Comparison of ENCODE assay signal across 1 cellular context in the genomic region with DNA sequence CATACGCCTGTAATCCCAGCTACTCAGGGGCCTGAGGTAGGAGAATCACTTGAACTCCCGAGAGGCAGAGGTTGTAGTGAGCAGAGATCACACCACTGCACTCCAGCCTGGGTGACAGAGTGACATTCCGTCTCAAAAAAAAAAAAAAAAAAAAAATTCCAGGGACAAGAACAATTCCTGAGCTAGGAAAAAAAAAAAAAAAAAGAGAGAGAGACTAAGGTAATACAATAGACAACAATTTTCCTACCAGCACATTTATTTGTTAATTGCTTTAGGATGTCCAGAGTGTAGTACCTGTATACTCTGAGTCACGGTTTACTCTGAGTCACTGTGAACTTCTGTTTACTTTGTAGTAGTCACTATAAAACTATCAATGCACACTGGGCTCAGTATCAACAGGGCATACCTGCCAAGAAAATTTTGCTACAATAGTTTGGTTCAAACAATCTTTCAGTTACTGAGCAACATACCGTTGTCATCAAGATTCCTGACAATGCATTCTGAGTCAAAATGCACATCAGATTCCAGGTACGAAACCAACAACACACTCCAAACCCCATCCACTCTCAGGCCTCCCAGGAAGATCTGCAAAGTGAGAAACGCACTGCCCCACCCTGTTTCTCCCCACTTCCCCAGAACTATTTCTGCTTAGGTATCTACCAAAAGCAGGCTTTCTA.
TF ChIP-seq lines count a peak whose summit lies in the region.

No MANE protein-coding gene starts in this region.

TF ChIP-seq in A549, 52 proteins besides CTCF, POLR2A, EP300 and RAD21:
- TF ChIP-seq MAFK (IDR thresholded peaks at IDR 0.05; ENCODE audit: partially characterized antibody), result peak; percentile 62
- TF ChIP-seq TP53 (CRISPR knock-in tag; IDR thresholded peaks at IDR 0.05), result no peak
- peak; percentile 66; the same call in 1 of the 2 replicates for TF ChIP-seq FOSL2 (IDR thresholded peaks at IDR 0.05)
- peak; percentile 95 for TF ChIP-seq FOSL2 (CRISPR knock-in tag; IDR thresholded peaks at IDR 0.05)
- peak; percentile 32; the same call in 1 of the 2 replicates for TF ChIP-seq GATA3 (IDR thresholded peaks at IDR 0.05; ENCODE audit: borderline replicate concordance)
- TF ChIP-seq NFE2L2 (conservative IDR thresholded peaks at IDR 0.05; ENCODE audit: low read length), result no peak
- TF ChIP-seq JUNB (IDR thresholded peaks at IDR 0.05), result peak; percentile 87
- TF ChIP-seq ESRRA (IDR thresholded peaks at IDR 0.05; ENCODE audit: borderline replicate concordance, low read length), result no peak
- TF ChIP-seq CHD2 (IDR thresholded peaks at IDR 0.05; ENCODE audit: low read length, partially characterized antibody), result no peak
- TF ChIP-seq, protein P1, sequence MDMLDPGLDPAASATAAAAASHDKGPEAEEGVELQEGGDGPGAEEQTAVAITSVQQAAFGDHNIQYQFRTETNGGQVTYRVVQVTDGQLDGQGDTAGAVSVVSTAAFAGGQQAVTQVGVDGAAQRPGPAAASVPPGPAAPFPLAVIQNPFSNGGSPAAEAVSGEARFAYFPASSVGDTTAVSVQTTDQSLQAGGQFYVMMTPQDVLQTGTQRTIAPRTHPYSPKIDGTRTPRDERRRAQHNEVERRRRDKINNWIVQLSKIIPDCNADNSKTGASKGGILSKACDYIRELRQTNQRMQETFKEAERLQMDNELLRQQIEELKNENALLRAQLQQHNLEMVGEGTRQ (IDR thresholded peaks at IDR 0.05), result no peak
